ENCODE assay signal across 14 cellular contexts in the genomic region with DNA sequence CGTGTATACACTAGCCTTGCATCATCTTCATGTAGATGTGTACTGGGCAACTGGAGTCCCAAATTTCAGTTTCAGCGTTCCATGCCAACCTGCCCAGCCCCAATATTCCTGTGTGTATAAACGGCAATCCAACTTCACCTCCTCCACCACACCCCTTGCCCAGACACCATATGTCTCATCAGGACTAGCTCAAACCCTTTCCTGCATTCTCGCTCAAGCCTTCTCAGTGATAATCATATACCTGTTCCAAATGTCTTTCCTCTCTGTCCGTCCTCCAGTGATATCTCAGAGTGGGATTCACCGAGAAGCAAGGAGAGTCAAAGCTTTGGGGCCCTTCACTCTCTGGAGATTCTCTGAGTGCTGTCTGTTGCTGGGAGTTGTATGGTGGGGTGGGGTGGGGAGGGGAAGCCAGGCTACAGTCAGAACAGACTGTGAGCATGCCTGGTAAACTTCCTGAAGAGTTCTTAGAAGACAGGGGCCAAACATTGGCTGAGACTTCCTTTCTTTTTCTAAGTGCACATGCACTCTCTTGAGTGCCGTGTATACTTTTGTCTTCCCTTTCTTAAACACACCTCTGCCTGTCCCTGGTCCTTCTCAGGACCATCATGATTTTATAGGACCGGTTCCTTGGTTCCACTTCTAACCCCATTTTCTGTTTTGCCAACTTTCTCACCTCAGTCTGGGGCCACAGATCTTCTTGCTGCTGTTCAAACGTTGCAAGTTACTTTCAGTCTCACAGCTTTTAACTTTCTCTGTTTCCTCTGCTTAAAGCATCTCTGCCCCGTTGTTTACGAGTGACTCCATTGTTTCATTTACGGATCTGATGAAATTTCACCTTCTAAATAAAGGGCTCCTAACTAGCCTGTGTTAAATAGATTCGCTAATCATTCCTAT. TPM values are rescaled to one million over a fixed set of nuclear protein-coding genes. Genes with fewer than 3 reads are reported as not detected.
A peak's percentile ranks its signal among the peaks of the same experiment; 100 is the strongest.
DNase-seq lines count a peak whose midpoint lies in the region; ATAC-seq and TF ChIP-seq lines count a peak whose summit lies in the region.
"Not testable (repeated sequence)": the region's sequence is repeated elsewhere in the genome, so short reads cannot be mapped to it uniquely, and the experiment has no call there.
"Had no signal": no experiment of that assay in that cellular context is flagged by ENCODE, and none has a peak within 500 bp of the region (broad histone marks: within the 10 kb centered on the region; RNA-seq: fewer than 3 reads in every experiment).

No MANE protein-coding gene starts in this region.

- H3K27me3 Mint-ChIP-seq in CD8-positive, alpha-beta memory T cell; activated T-helper 2 cell treated with anti-CD3 and anti-CD28 coated beads, Interferon-gamma antibody, Interleukin-2, Interleukin-4, amounts not matched to agents 10 μg/mL and 5 μg/mL and 100 μg/mL, durations not matched to agents 14 hours and 24 hours and 36 hours (ENCODE audit: low read depth); naive thymus-derived CD4-positive, alpha-beta T cell: not testable (repeated sequence)

- WGBS in SK-N-SH (ENCODE audit: low lambda C conversion rate): 2% methylated on average over 13 of the region's 13 CpGs

- H3K27ac ChIP-seq in CD8-positive, alpha-beta memory T cell (ENCODE audit: low read depth, low read length); SK-N-SH (ENCODE audit: low read depth in 2 of 2, low read length in 1 of 2): not testable (repeated sequence)
- H3K27ac ChIP-seq in naive thymus-derived CD4-positive, alpha-beta T cell (ENCODE audit: low read depth, low read length): peak overlapping the region; percentile 71

- TF ChIP-seq CTCF in SK-N-SH (IDR thresholded peaks at IDR 0.05): not testable (repeated sequence)

- not testable (repeated sequence) for H2AFZ ChIP-seq in SK-N-SH (ENCODE audit: low read depth)

- H3F3A ChIP-seq in SK-N-SH (replicated peaks; ENCODE audit: insufficient read depth): not testable (repeated sequence)

- CTCF ChIA-PET in CD8-positive, alpha-beta memory T cell (lab: Charles Lee); SK-N-SH (lab: Yijun Ruan, JAX); naive thymus-derived CD4-positive, alpha-beta T cell (lab: Charles Lee): not testable (repeated sequence)

- H3K4me1 ChIP-seq in CD8-positive, alpha-beta memory T cell (ENCODE audit: insufficient read depth, low read length); SK-N-SH (ENCODE audit: control insufficient read depth in 1 of 2, insufficient read depth in 2 of 2, low read depth in 1 of 2, low read length in 1 of 2); naive thymus-derived CD4-positive, alpha-beta T cell (ENCODE audit: control insufficient read depth in 2 of 2, insufficient read depth in 2 of 2, low read length in 2 of 2): not testable (repeated sequence)

- not testable (repeated sequence) for H3K9me3 ChIP-seq in CD8-positive, alpha-beta memory T cell (ENCODE audit: low read length); SK-N-SH; naive thymus-derived CD4-positive, alpha-beta T cell (ENCODE audit: control insufficient read depth in 2 of 3, low read length in 3 of 3)

- not testable (repeated sequence) for H3K9me2 ChIP-seq in SK-N-SH

- H3K4me1 Mint-ChIP-seq in CD8-positive, alpha-beta memory T cell: peaks cover 9 to 14% (median 12%) of the 10 kb centered on the region in 3 donors
- peaks cover 14% of the 10 kb centered on the region for H3K4me1 Mint-ChIP-seq in activated T-helper 2 cell treated with anti-CD3 and anti-CD28 coated beads, Interferon-gamma antibody, Interleukin-2, Interleukin-4, amounts not matched to agents 10 μg/mL and 5 μg/mL and 100 μg/mL, durations not matched to agents 14 hours and 24 hours and 36 hours (ENCODE audit: low read depth)
- peaks cover 4 to 28% (median 18%) of the 10 kb centered on the region in 7 donors for H3K4me1 Mint-ChIP-seq in naive thymus-derived CD4-positive, alpha-beta T cell

- H3K4me3 Mint-ChIP-seq in CD8-positive, alpha-beta memory T cell: peak overlapping the region; percentile 55 to 88 (median 85)
- peak overlapping the region; percentile 85 for H3K4me3 Mint-ChIP-seq in activated T-helper 2 cell treated with anti-CD3 and anti-CD28 coated beads, Interferon-gamma antibody, Interleukin-2, Interleukin-4, amounts not matched to agents 10 μg/mL and 5 μg/mL and 100 μg/mL, durations not matched to agents 14 hours and 24 hours and 36 hours (ENCODE audit: low read depth)
- H3K4me3 Mint-ChIP-seq in naive thymus-derived CD4-positive, alpha-beta T cell: peak overlapping the region; percentile 82 to 96 (median 91)

- H3K36me3 ChIP-seq in CD8-positive, alpha-beta memory T cell (ENCODE audit: insufficient read depth, low read length); SK-N-SH (replicated peaks in 1 of 2; ENCODE audit: control insufficient read depth in 1 of 2, insufficient read depth in 2 of 2, low read length in 1 of 2); naive thymus-derived CD4-positive, alpha-beta T cell (ENCODE audit: control insufficient read depth in 2 of 3, insufficient read depth in 3 of 3, low read length in 3 of 3): not testable (repeated sequence)

- ATAC-seq in GM18870 (IDR thresholded peaks at IDR 0.05; ENCODE audit: unreplicated experiment): peak; percentile 93
- peak; percentile 92 for ATAC-seq in GM21390 (IDR thresholded peaks at IDR 0.05; ENCODE audit: unreplicated experiment)
- ATAC-seq in HG02884 (IDR thresholded peaks at IDR 0.05; ENCODE audit: unreplicated experiment): peak; percentile 89
- ATAC-seq in HG03378 (IDR thresholded peaks at IDR 0.05; ENCODE audit: unreplicated experiment): peak; percentile 70
- ATAC-seq in naive thymus-derived CD4-positive, alpha-beta T cell: peak; percentile 86

- TF ChIP-seq RAD21 in SK-N-SH (IDR thresholded peaks at IDR 0.05; ENCODE audit: low read length): not testable (repeated sequence)

- intact Hi-C loops in activated T-helper 2 cell treated with anti-CD3 and anti-CD28 coated beads, Interferon-gamma antibody, Interleukin-2, Interleukin-4, amounts not matched to agents 10 μg/mL and 5 μg/mL and 100 μg/mL, durations not matched to agents 14 hours and 24 hours and 36 hours (cut with micrococcal nuclease): loop anchor here (5.0 kb wide), 1 partner anchor 345 kb away; the partner anchor contains the start of gene SH3BP5L
- intact Hi-C loops in naive thymus-derived CD4-positive, alpha-beta T cell (cut with micrococcal nuclease): loop anchor here (5.0 to 10.0 kb wide), 3 partner anchors 67 to 85 kb away; partner anchors contain the start of gene OR2T29 (in 1 of the 2)

- not testable (repeated sequence) for H3K9ac ChIP-seq in SK-N-SH

- not testable (repeated sequence) for H3K36me3 Mint-ChIP-seq in CD8-positive, alpha-beta memory T cell; activated T-helper 2 cell treated with anti-CD3 and anti-CD28 coated beads, Interferon-gamma antibody, Interleukin-2, Interleukin-4, amounts not matched to agents 10 μg/mL and 5 μg/mL and 100 μg/mL, durations not matched to agents 14 hours and 24 hours and 36 hours (ENCODE audit: low read depth)
- peaks cover 0 to 12% (median 2%) of the 10 kb centered on the region in 5 donors for H3K36me3 Mint-ChIP-seq in naive thymus-derived CD4-positive, alpha-beta T cell

- H3K27me3 ChIP-seq in CD8-positive, alpha-beta memory T cell (ENCODE audit: insufficient read depth, low read length, poor library complexity, severe bottlenecking); SK-N-SH (ENCODE audit: insufficient read depth); naive thymus-derived CD4-positive, alpha-beta T cell (ENCODE audit: control insufficient read depth in 2 of 2, insufficient read depth in 2 of 2, low read length in 2 of 2): not testable (repeated sequence)

- not testable (repeated sequence) for H4K20me1 ChIP-seq in SK-N-SH (ENCODE audit: insufficient read depth)

- H3K4me3 ChIP-seq in CD8-positive, alpha-beta memory T cell (ENCODE audit: low read length): peak overlapping the region; percentile 34
- H3K4me3 ChIP-seq in SK-N-SH (ENCODE audit: low read depth in 2 of 2, low read length in 1 of 2): peak overlapping the region in 1 of 2 experiments; percentile 12; a peak in 1 of 4 replicates
- H3K4me3 ChIP-seq in naive thymus-derived CD4-positive, alpha-beta T cell (ENCODE audit: low read length): peak overlapping the region; percentile 61

- not testable (repeated sequence) for H3K9me3 Mint-ChIP-seq in CD8-positive, alpha-beta memory T cell; activated T-helper 2 cell treated with anti-CD3 and anti-CD28 coated beads, Interferon-gamma antibody, Interleukin-2, Interleukin-4, amounts not matched to agents 10 μg/mL and 5 μg/mL and 100 μg/mL, durations not matched to agents 14 hours and 24 hours and 36 hours; naive thymus-derived CD4-positive, alpha-beta T cell

- peak in 2 of 5 donors; percentile 14 to 59 for DNase-seq in CD8-positive, alpha-beta memory T cell
- DNase-seq in SK-N-SH: not testable (repeated sequence)
- peak; percentile 34 for DNase-seq in activated T-helper 2 cell treated with anti-CD3 and anti-CD28 coated beads, Interferon-gamma antibody, Interleukin-2, Interleukin-4, amounts not matched to agents 10 μg/mL and 5 μg/mL and 100 μg/mL, durations not matched to agents 14 hours and 24 hours and 36 hours (ENCODE audit: low spot score)
- peak in 8 of 9 donors; percentile 25 to 71 (median 56) for DNase-seq in naive thymus-derived CD4-positive, alpha-beta T cell

- 0 out of 2 replicates have a peak overlapping the region, but pooled peaks have one; percentile 37 for H3K4me2 ChIP-seq in SK-N-SH

- POLR2A ChIA-PET in CD8-positive, alpha-beta memory T cell (lab: Charles Lee); SK-N-SH (lab: Yijun Ruan, JAX); naive thymus-derived CD4-positive, alpha-beta T cell (lab: Charles Lee): not testable (repeated sequence)

- peak overlapping the region in 7 of 8 donors; percentile 73 to 91 (median 89) for H3K27ac Mint-ChIP-seq in CD8-positive, alpha-beta memory T cell
- peak overlapping the region; percentile 93 for H3K27ac Mint-ChIP-seq in activated T-helper 2 cell treated with anti-CD3 and anti-CD28 coated beads, Interferon-gamma antibody, Interleukin-2, Interleukin-4, amounts not matched to agents 10 μg/mL and 5 μg/mL and 100 μg/mL, durations not matched to agents 14 hours and 24 hours and 36 hours
- peak overlapping the region; percentile 91 to 100 (median 96) for H3K27ac Mint-ChIP-seq in naive thymus-derived CD4-positive, alpha-beta T cell

- H3K79me2 ChIP-seq in SK-N-SH (ENCODE audit: insufficient read depth): not testable (repeated sequence)

- not testable (repeated sequence) for TF ChIP-seq EP300 in SK-N-SH (IDR thresholded peaks at IDR 0.05; ENCODE audit: borderline replicate concordance in 1 of 2, low read depth in 1 of 2, low read length in 1 of 2)

RNA-seq across cellular contexts. Expression of gene OR2T5, which starts 6.5 kb away (rescaled TPM):
- not detected for total RNA-seq in CD8-positive, alpha-beta memory T cell
- not detected for polyA plus RNA-seq in CD8-positive, alpha-beta memory T cell
- polyA plus RNA-seq in SK-N-SH (2012; rRNA removed): not detected in 2 replicates
- not detected in 2 replicates for polyA plus RNA-seq in SK-N-SH (2012; cell fraction: cytosol; rRNA removed)
- not detected in 2 replicates for polyA plus RNA-seq in SK-N-SH (2012; cell fraction: nucleus; rRNA removed)
- total RNA-seq in activated T-helper 2 cell treated with anti-CD3 and anti-CD28 coated beads, Interferon-gamma antibody, Interleukin-2, Interleukin-4, amounts not matched to agents 10 μg/mL and 5 μg/mL and 100 μg/mL, durations not matched to agents 14 hours and 24 hours and 36 hours: not detected in 2 replicates
- total RNA-seq in naive thymus-derived CD4-positive, alpha-beta T cell: not detected
- polyA plus RNA-seq in naive thymus-derived CD4-positive, alpha-beta T cell: not detected
- total RNA-seq: Calu3, dermis microvascular lymphatic vessel endothelial cell, H7, left lobe of liver, SJSA1, urinary bladder had no signal
- polyA plus RNA-seq: urinary bladder had no signal

RNA-seq across cellular contexts. Expression of gene OR2T3, which starts 8.8 kb away (rescaled TPM):
- not detected for total RNA-seq in CD8-positive, alpha-beta memory T cell
- polyA plus RNA-seq in CD8-positive, alpha-beta memory T cell: not detected
- not detected in 2 replicates for polyA plus RNA-seq in SK-N-SH (2012; rRNA removed)
- not detected in 2 replicates for polyA plus RNA-seq in SK-N-SH (2012; cell fraction: cytosol; rRNA removed)
- not detected in 2 replicates for polyA plus RNA-seq in SK-N-SH (2012; cell fraction: nucleus; rRNA removed)
- total RNA-seq in activated T-helper 2 cell treated with anti-CD3 and anti-CD28 coated beads, Interferon-gamma antibody, Interleukin-2, Interleukin-4, amounts not matched to agents 10 μg/mL and 5 μg/mL and 100 μg/mL, durations not matched to agents 14 hours and 24 hours and 36 hours: not detected in 2 replicates
- total RNA-seq in naive thymus-derived CD4-positive, alpha-beta T cell: not detected
- polyA plus RNA-seq in naive thymus-derived CD4-positive, alpha-beta T cell: not detected
- total RNA-seq: Calu3, dermis microvascular lymphatic vessel endothelial cell, H7, left lobe of liver, SJSA1, urinary bladder had no signal
- polyA plus RNA-seq: urinary bladder had no signal

RNA-seq across cellular contexts. Expression of gene OR2G6, which starts 25.9 kb away (rescaled TPM):
- not detected for total RNA-seq in CD8-positive, alpha-beta memory T cell
- not detected for polyA plus RNA-seq in CD8-positive, alpha-beta memory T cell
- polyA plus RNA-seq in SK-N-SH (2012; rRNA removed): not detected in 2 replicates
- not detected in 2 replicates for polyA plus RNA-seq in SK-N-SH (2012; cell fraction: cytosol; rRNA removed)
- polyA plus RNA-seq in SK-N-SH (2012; cell fraction: nucleus; rRNA removed): not detected in 2 replicates
- total RNA-seq in activated T-helper 2 cell treated with anti-CD3 and anti-CD28 coated beads, Interferon-gamma antibody, Interleukin-2, Interleukin-4, amounts not matched to agents 10 μg/mL and 5 μg/mL and 100 μg/mL, durations not matched to agents 14 hours and 24 hours and 36 hours: not detected in 2 replicates
- total RNA-seq in naive thymus-derived CD4-positive, alpha-beta T cell: not detected
- not detected for polyA plus RNA-seq in naive thymus-derived CD4-positive, alpha-beta T cell
- total RNA-seq: Calu3, dermis microvascular lymphatic vessel endothelial cell, H7, left lobe of liver, SJSA1, urinary bladder had no signal
- polyA plus RNA-seq: urinary bladder had no signal

RNA-seq across cellular contexts. Expression of gene OR2T2, which starts 36.5 kb away (rescaled TPM):
- not detected for total RNA-seq in CD8-positive, alpha-beta memory T cell
- not detected for polyA plus RNA-seq in CD8-positive, alpha-beta memory T cell
- polyA plus RNA-seq in SK-N-SH (2012; rRNA removed): not detected in 2 replicates
- not detected in 2 replicates for polyA plus RNA-seq in SK-N-SH (2012; cell fraction: cytosol; rRNA removed)
- polyA plus RNA-seq in SK-N-SH (2012; cell fraction: nucleus; rRNA removed): not detected in 2 replicates
- total RNA-seq in activated T-helper 2 cell treated with anti-CD3 and anti-CD28 coated beads, Interferon-gamma antibody, Interleukin-2, Interleukin-4, amounts not matched to agents 10 μg/mL and 5 μg/mL and 100 μg/mL, durations not matched to agents 14 hours and 24 hours and 36 hours: not detected in 2 replicates
- total RNA-seq in naive thymus-derived CD4-positive, alpha-beta T cell: not detected
- polyA plus RNA-seq in naive thymus-derived CD4-positive, alpha-beta T cell: under 1 TPM in 1 of 2 donors, not detected in 1; 0.44 TPM
- total RNA-seq: Calu3, dermis microvascular lymphatic vessel endothelial cell, H7, left lobe of liver, SJSA1, urinary bladder had no signal
- polyA plus RNA-seq: urinary bladder had no signal
